2 cellular contexts compared by ENCODE assay signal in genomic region chr7:140201393-140201792, GRCh38.
A peak's percentile ranks its signal among the peaks of the same experiment; 100 is the strongest.
TF ChIP-seq lines count a peak whose summit lies in the region.

No MANE protein-coding gene starts in this region.

TF ChIP-seq in Ishikawa, 13 proteins besides CTCF, POLR2A, EP300 and RAD21:
- TF ChIP-seq ZBTB7A (IDR thresholded peaks at IDR 0.05; ENCODE audit: low read depth) (no peak), USF1 (IDR thresholded peaks at IDR 0.05) (no peak), REST (IDR thresholded peaks at IDR 0.05; ENCODE audit: low read depth) (peak; percentile 66), MAX (IDR thresholded peaks at IDR 0.05) (no peak), FOXM1 (IDR thresholded peaks at IDR 0.05; ENCODE audit: borderline replicate concordance, low read depth) (no peak)

TF ChIP-seq in H1, 55 proteins besides CTCF, POLR2A, EP300 and RAD21:
- TF ChIP-seq SIN3A (conservative IDR thresholded peaks at IDR 0.05 in 1 of 2, IDR thresholded peaks at IDR 0.05 in 1 of 2; ENCODE audit: low read depth in 1 of 2, low read length in 2 of 2) (peak in 1 of 2 experiments; percentile 23; a peak in 1 of 4 replicates), RFX5 (IDR thresholded peaks at IDR 0.05; ENCODE audit: borderline replicate concordance, low read depth, low read length) (no peak)
